ENCODE assay signal across 10 cellular contexts in the genomic region with DNA sequence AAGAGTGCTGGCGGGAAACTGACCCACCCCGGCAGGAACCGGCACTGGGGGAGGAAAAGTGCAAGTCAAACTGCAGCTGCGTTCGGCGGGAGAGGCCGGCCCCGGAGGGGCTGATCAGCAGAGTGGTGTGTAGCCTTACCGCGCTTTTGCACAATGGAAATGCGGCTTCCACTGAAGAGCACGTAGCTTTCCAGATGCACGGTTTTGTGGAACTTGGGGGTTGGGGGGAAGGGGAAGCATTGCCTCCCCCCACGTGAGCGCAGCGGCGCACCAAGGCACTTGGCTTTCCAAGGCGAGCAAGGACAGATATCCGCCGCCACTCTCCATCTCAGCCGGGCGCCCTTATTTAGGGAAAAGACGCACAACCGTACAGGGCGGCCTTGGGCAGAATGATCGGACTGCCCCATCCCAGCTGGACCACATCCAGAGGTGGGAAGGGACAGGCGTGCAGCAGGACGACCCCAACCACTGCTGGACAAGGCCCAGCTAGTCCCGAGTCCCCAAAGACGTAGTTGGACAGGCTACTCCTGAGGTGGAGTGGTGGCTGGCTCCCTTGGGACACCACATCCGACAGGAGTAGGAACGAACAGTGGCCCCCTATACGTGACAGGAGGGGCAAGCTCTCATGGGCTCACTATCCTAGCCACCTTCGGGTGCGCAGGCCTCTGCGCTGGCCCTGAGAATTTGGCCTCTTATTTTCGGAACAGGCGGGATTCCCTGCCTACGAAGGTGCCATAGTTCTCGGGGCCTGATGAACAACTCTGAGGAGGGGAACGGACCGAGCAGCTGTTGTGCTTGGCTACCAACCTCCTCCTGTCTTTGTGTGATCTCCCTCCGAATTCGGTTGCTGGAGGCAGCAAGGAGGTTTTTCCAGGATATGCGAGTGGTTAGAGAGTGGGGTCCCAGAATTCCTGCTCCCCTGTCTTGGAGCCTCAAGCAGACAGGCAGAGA. TPM values are rescaled to one million over a fixed set of nuclear protein-coding genes. Genes with fewer than 3 reads are reported as not detected.
DNase-seq lines count a peak whose midpoint lies in the region; ATAC-seq, FAIRE-seq and TF ChIP-seq lines count a peak whose summit lies in the region.
"Had no signal": no experiment of that assay in that cellular context is flagged by ENCODE, and none has a peak within 500 bp of the region (broad histone marks: within the 10 kb centered on the region; RNA-seq: fewer than 3 reads in every experiment).

No MANE protein-coding gene starts in this region.

- peaks cover 3% of the 10 kb centered on the region for H3K36me3 Mint-ChIP-seq in astrocyte (ENCODE audit: low read depth, unreplicated experiment)
- no peaks in the 10 kb centered on the region for H3K36me3 Mint-ChIP-seq in nephron (ENCODE audit: low read depth)

- H3K36me3 ChIP-seq in astrocyte (ENCODE audit: insufficient read depth, low read length) (no peaks in the 10 kb centered on the region), vagina (no peaks in the 10 kb centered on the region)
- H3K36me3 ChIP-seq: left lung had no signal

- H3K9me3 ChIP-seq in astrocyte (ENCODE audit: insufficient read depth, low read depth, low read length) = peaks cover 6% of the 10 kb centered on the region
- H3K9me3 ChIP-seq in vagina = no peaks in the 10 kb centered on the region
- H3K9me3 ChIP-seq: left lung had no signal

- DNase-seq in stimulated activated CD4-positive, alpha-beta T cell treated with anti-CD3 and anti-CD28 coated beads, Interleukin-15, amount 100 ng/mL, for 24 hours = peak; percentile 30
- DNase-seq in stimulated activated CD4-positive, alpha-beta T cell treated with anti-CD3 and anti-CD28 coated beads, Interleukin-4, amount 100 ng/mL, for 1 hour = no peak
- DNase-seq in astrocyte (ENCODE audit: low read depth) (no peak), vagina (ENCODE audit: extremely low spot score in 2 of 2) (no peak), left lobe of liver (ENCODE audit: low spot score) (no peak), medulla oblongata (ENCODE audit: extremely low spot score) (no peak), NCI-H128 (lab: John Stamatoyannopoulos, UW; ENCODE audit: unreplicated experiment) (no peak)
- DNase-seq: left lung had no signal

- H4K20me1 ChIP-seq in astrocyte (ENCODE audit: insufficient read depth, low read length) = peaks cover 10% of the 10 kb centered on the region

- peaks cover 73% of the 10 kb centered on the region for H3K27me3 ChIP-seq in astrocyte (ENCODE audit: insufficient read depth, low read length)
- peaks cover 27% of the 10 kb centered on the region for H3K27me3 ChIP-seq in vagina

- H3K4me1 Mint-ChIP-seq in astrocyte (ENCODE audit: low read depth, unreplicated experiment) (peaks cover 4% of the 10 kb centered on the region), nephron (peaks cover 13% of the 10 kb centered on the region)

- no peak overlapping the region for H3K27ac Mint-ChIP-seq in astrocyte (ENCODE audit: unreplicated experiment)
- no peak overlapping the region for H3K27ac Mint-ChIP-seq in nephron

- no peak for TF ChIP-seq POLR2A in vagina (IDR thresholded peaks at IDR 0.05)

- TF ChIP-seq CTCF in astrocyte (IDR thresholded peaks at IDR 0.05; ENCODE audit: insufficient read depth, low read depth, low read length) (no peak), nephron (IDR thresholded peaks at IDR 0.05; ENCODE audit: unreplicated experiment in 3 of 3) (no peak), vagina (IDR thresholded peaks at IDR 0.05) (no peak)

- no peak overlapping the region for H3K9ac ChIP-seq in astrocyte (ENCODE audit: low read length)

- H3K4me3 ChIP-seq in astrocyte (ENCODE audit: insufficient read depth, low read depth, low read length) = no peak overlapping the region
- peak overlapping the region; percentile 16 to 17 for H3K4me3 ChIP-seq in vagina
- H3K4me3 ChIP-seq: left lung had no signal

- H3K27me3 Mint-ChIP-seq in astrocyte (ENCODE audit: low read depth, unreplicated experiment) (peaks cover 77% of the 10 kb centered on the region), nephron (ENCODE audit: low read depth) (peaks cover 97% of the 10 kb centered on the region)

- H3K4me1 ChIP-seq in astrocyte (ENCODE audit: insufficient read depth, low read length) (no peaks in the 10 kb centered on the region), vagina (peaks cover 45% of the 10 kb centered on the region)

- H2AFZ ChIP-seq in astrocyte (ENCODE audit: low read depth, low read length) = no peak overlapping the region

- H3K4me3 Mint-ChIP-seq in astrocyte (ENCODE audit: unreplicated experiment) = no peak overlapping the region
- peak overlapping the region; percentile 40 to 59 (median 52) for H3K4me3 Mint-ChIP-seq in nephron

- intact Hi-C loops in vagina (cut with DNase I) = loop anchor here (10.0 kb wide), 1 partner anchor 172 kb away; no protein-coding TSS in a partner anchor

- no peak for ATAC-seq in left lobe of liver

- no peak for FAIRE-seq in astrocyte (lab: Jason Lieb, UNC)
- FAIRE-seq: endometrium had no signal

- H3K4me2 ChIP-seq in astrocyte (ENCODE audit: low read length) = peak overlapping the region; percentile 55

- H3K27ac ChIP-seq in astrocyte (ENCODE audit: low read depth, low read length) = no peak overlapping the region
- H3K27ac ChIP-seq in vagina = no peak overlapping the region
- H3K27ac ChIP-seq: left lung had no signal

- no peaks in the 10 kb centered on the region for H3K79me2 ChIP-seq in astrocyte (ENCODE audit: insufficient read depth, low read length)

- no peaks in the 10 kb centered on the region for H3K9me3 Mint-ChIP-seq in astrocyte (ENCODE audit: unreplicated experiment)
- H3K9me3 Mint-ChIP-seq in nephron = peaks cover 1% of the 10 kb centered on the region

RNA-seq across cellular contexts. Expression of a gene that starts 2.4 kb away (rescaled TPM):
- total RNA-seq in astrocyte = not detected in 2 replicates
- not detected for total RNA-seq in vagina
- not detected for total RNA-seq in left lobe of liver
- total RNA-seq: left lung had no signal

RNA-seq across cellular contexts. Expression of a gene that starts 10.6 kb away (rescaled TPM):
- total RNA-seq in astrocyte (not detected in 2 replicates), vagina (not detected), left lobe of liver (not detected)
- total RNA-seq: left lung had no signal

RNA-seq across cellular contexts. Expression of a gene that starts 23.1 kb away (rescaled TPM):
- 0.75 and 1.1 TPM in 2 replicates for total RNA-seq in astrocyte
- 0.49 TPM for total RNA-seq in vagina
- total RNA-seq in left lobe of liver = not detected
- total RNA-seq: left lung had no signal

RNA-seq across cellular contexts. Expression of a gene that starts 58.7 kb away (rescaled TPM):
- 0.22 and 0.27 TPM in 2 replicates for total RNA-seq in astrocyte
- not detected for total RNA-seq in vagina
- total RNA-seq in left lobe of liver = 0.05 TPM
